Comparison of ENCODE assay signal across 8 cellular contexts in genomic region chr14:71399057-71399487, GRCh38.
A peak's percentile ranks its signal among the peaks of the same experiment; 100 is the strongest.
DNase-seq lines count a peak whose midpoint lies in the region; ATAC-seq lines count a peak whose summit lies in the region.

No MANE protein-coding gene starts in this region.

- peak; percentile 75 for ATAC-seq in activated CD4-positive, alpha-beta T cell treated with anti-CD3 and anti-CD28 coated beads for 36 hours
- ATAC-seq in HG02973 (IDR thresholded peaks at IDR 0.05; ENCODE audit: unreplicated experiment) (peak; percentile 64), T-cell (replicated peaks in 1 of 4) (peak; percentile 63 to 84 (median 76))
- ATAC-seq in naive thymus-derived CD8-positive, alpha-beta T cell: peak; percentile 68 to 86

- intact Hi-C loops in activated CD4-positive, alpha-beta T cell treated with anti-CD3 and anti-CD28 coated beads for 36 hours (cut with DNase I, micrococcal nuclease): loop anchor here (1.0 to 5.0 kb wide), 7 partner anchors 66 to 256 kb away; partner anchors contain the start of gene SIPA1L1 (in 1 of the 2)

- no peak overlapping the region for H3K4me3 Mint-ChIP-seq in activated CD4-positive, alpha-beta T cell treated with anti-CD3 and anti-CD28 coated beads for 36 hours
- H3K4me3 Mint-ChIP-seq in T-cell: peak overlapping the region; percentile 1 to 44 (median 25)
- peak overlapping the region in 8 of 10 donors; percentile 2 to 63 (median 36) for H3K4me3 Mint-ChIP-seq in naive thymus-derived CD8-positive, alpha-beta T cell

- CTCF ChIA-PET in activated CD4-positive, alpha-beta T cell treated with anti-CD3 and anti-CD28 coated beads for 36 hours (lab: Charles Lee): interaction anchor here (1.1 to 1.7 kb wide), 3 partner anchors 132 to 295 kb away, joined by 3 to 6 read pairs (median 3); no protein-coding TSS in a partner anchor
- CTCF ChIA-PET in T-cell (lab: Charles Lee): interaction anchor here in 1 of 2 donors (1.4 kb wide), 1 partner anchor 77 kb away, joined by 3 read pairs; no protein-coding TSS in a partner anchor

- no peak for DNase-seq in activated CD4-positive, alpha-beta T cell treated with anti-CD3 and anti-CD28 coated beads for 36 hours
- DNase-seq in activated CD4-positive, alpha-beta T cell treated with anti-CD3 and anti-CD28 coated beads, Interleukin-2, amount 50 U/mL, for 4 hours: no peak
- DNase-seq in T-cell (peak in 17 of 34 experiments; percentile 1 to 48 (median 17)), NCI-H2107 (lab: John Stamatoyannopoulos, UW) (no peak), NCI-H2107 treated with DMSO at 0.1 percent for 48 hours (lab: John Stamatoyannopoulos, UW; ENCODE audit: unreplicated experiment) (no peak), NCI-H1105 treated with DMSO at 0.1 percent for 48 hours (lab: John Stamatoyannopoulos, UW) (no peak)
- DNase-seq in naive thymus-derived CD8-positive, alpha-beta T cell: peak in 5 of 10 donors; percentile 8 to 83 (median 35)

- H3K36me3 Mint-ChIP-seq in activated CD4-positive, alpha-beta T cell treated with anti-CD3 and anti-CD28 coated beads for 36 hours (ENCODE audit: low read depth): peaks cover 2% of the 10 kb centered on the region
- no peaks in the 10 kb centered on the region for H3K36me3 Mint-ChIP-seq in T-cell
- no peaks in the 10 kb centered on the region for H3K36me3 Mint-ChIP-seq in naive thymus-derived CD8-positive, alpha-beta T cell

- H3K27me3 Mint-ChIP-seq in activated CD4-positive, alpha-beta T cell treated with anti-CD3 and anti-CD28 coated beads for 36 hours: no peaks in the 10 kb centered on the region
- no peaks in the 10 kb centered on the region for H3K27me3 Mint-ChIP-seq in T-cell
- H3K27me3 Mint-ChIP-seq in naive thymus-derived CD8-positive, alpha-beta T cell: no peaks in the 10 kb centered on the region

- POLR2A ChIA-PET in activated CD4-positive, alpha-beta T cell treated with anti-CD3 and anti-CD28 coated beads for 36 hours (lab: Charles Lee): interaction anchor here (0.7 to 1.4 kb wide), 3 partner anchors 78 to 257 kb away, joined by 3 to 9 read pairs (median 3); no protein-coding TSS in a partner anchor
- POLR2A ChIA-PET in T-cell (lab: Charles Lee): interaction anchor here (0.8 to 1.4 kb wide), 4 partner anchors 10 to 78 kb away, joined by 3 to 7 read pairs (median 4); no protein-coding TSS in a partner anchor
- POLR2A ChIA-PET in naive thymus-derived CD8-positive, alpha-beta T cell (lab: Charles Lee): interaction anchor here (1.2 kb wide), 1 partner anchor 8 kb away, joined by 3 read pairs; no protein-coding TSS in a partner anchor

- H3K4me1 Mint-ChIP-seq in activated CD4-positive, alpha-beta T cell treated with anti-CD3 and anti-CD28 coated beads for 36 hours: peaks cover 45% of the 10 kb centered on the region
- H3K4me1 Mint-ChIP-seq in T-cell: peaks cover 50 to 59% (median 53%) of the 10 kb centered on the region in 3 donors
- H3K4me1 Mint-ChIP-seq in naive thymus-derived CD8-positive, alpha-beta T cell: peaks cover 14 to 68% (median 41%) of the 10 kb centered on the region in 4 donors

- no peaks in the 10 kb centered on the region for H3K9me3 Mint-ChIP-seq in activated CD4-positive, alpha-beta T cell treated with anti-CD3 and anti-CD28 coated beads for 36 hours (ENCODE audit: low read depth)
- H3K9me3 Mint-ChIP-seq in T-cell: no peaks in the 10 kb centered on the region
- no peaks in the 10 kb centered on the region for H3K9me3 Mint-ChIP-seq in naive thymus-derived CD8-positive, alpha-beta T cell

- peak overlapping the region; percentile 88 for H3K27ac Mint-ChIP-seq in activated CD4-positive, alpha-beta T cell treated with anti-CD3 and anti-CD28 coated beads for 36 hours
- H3K27ac Mint-ChIP-seq in T-cell: peak overlapping the region; percentile 77 to 89
- peak overlapping the region; percentile 58 to 94 (median 87) for H3K27ac Mint-ChIP-seq in naive thymus-derived CD8-positive, alpha-beta T cell
